In the genomic region with DNA sequence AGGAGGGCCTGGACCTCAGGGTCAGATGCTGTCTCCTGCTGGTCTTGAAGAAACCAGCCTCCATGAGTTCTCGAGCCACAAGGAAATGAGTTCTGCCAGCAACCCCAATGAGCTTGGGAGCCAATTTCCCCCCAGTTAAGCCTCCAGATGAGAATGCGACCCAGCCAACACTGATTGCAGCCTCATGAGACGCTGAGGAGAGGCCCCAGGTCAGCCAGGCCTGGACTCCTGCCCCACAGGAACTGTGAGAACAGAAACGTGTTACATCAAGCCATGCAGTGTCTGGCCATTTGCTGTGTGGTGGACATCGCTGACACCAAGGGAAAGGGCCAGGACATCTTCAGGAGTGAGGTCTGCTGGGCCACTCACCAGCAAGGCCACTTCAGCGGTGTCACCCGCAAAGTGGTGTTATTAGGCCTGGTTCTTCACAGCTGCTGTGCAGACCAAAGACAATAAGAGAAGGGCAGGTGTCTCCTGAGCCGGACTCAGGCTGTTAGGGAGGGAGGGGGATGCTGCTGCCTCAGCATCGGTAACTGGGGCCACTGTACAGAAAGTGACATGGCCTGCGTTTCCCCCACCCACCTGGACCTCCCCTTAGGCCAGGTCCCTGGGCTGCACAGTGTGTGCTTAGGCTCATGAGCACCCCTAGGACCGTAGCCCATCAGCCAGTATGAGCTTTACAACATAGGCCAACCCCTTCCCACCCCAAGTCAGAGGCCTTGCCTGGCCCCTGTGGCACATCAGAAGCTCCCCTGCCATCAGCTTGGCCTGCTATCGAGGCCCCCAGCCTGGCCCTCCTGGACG, we compare ENCODE assay signal across 23 cellular contexts.
A peak's percentile ranks its signal among the peaks of the same experiment; 100 is the strongest.
DNase-seq lines count a peak whose midpoint lies in the region; ATAC-seq and TF ChIP-seq lines count a peak whose summit lies in the region.
"Had no signal": no experiment of that assay in that cellular context is flagged by ENCODE, and none has a peak within 500 bp of the region (broad histone marks: within the 10 kb centered on the region; RNA-seq: fewer than 3 reads in every experiment).

No MANE protein-coding gene starts in this region.

- H3K4me3 Mint-ChIP-seq in natural killer cell treated with Interleukin-12 subunit alpha and Interleukin-12 subunit beta and Interleukin-15 and Interleukin-18, amount 100 ng/mL, for 72 hours, result no peak overlapping the region
- no peak overlapping the region for H3K4me3 Mint-ChIP-seq in natural killer cell
- H3K4me3 Mint-ChIP-seq: activated CD4-positive, alpha-beta T cell treated with anti-CD3 and anti-CD28 coated beads, Interleukin-2, amount 10 ng/mL, durations not matched to agents 7 days and 5 days; activated naive CD4-positive, alpha-beta T cell treated with anti-CD3 and anti-CD28 coated beads for 36 hours; activated T-helper 1 cell treated with anti-CD3 and anti-CD28 coated beads, Interleukin-12 subunit alpha, Interleukin-12 subunit beta, Interleukin-2, Interleukin-4 antibody, amounts not matched to agents 30 ng/mL and 10 ng/mL and 1 ng/mL, durations not matched to agents 14 hours and 24 hours and 36 hours; brain; WTC11 had no signal

- H3K9ac ChIP-seq in MM.1S (ENCODE audit: low read length), result no peak overlapping the region

- no peak overlapping the region for H3K4me2 ChIP-seq in MM.1S (ENCODE audit: low read depth, low read length)

- H3K4me3 ChIP-seq in MM.1S (ENCODE audit: low read length), result no peak overlapping the region
- H3K4me3 ChIP-seq: adrenal gland had no signal

- H3K9me2 ChIP-seq in MM.1S (replicated peaks; ENCODE audit: insufficient read depth, low read length), result no peaks in the 10 kb centered on the region

- no peaks in the 10 kb centered on the region for H3K4me1 ChIP-seq in MM.1S (ENCODE audit: low read length)
- H3K4me1 ChIP-seq: adrenal gland, Caco-2 had no signal

- no peaks in the 10 kb centered on the region for H3K79me2 ChIP-seq in MM.1S (ENCODE audit: low read length)

- no peaks in the 10 kb centered on the region for H3K4me1 Mint-ChIP-seq in natural killer cell treated with Interleukin-12 subunit alpha and Interleukin-12 subunit beta and Interleukin-15 and Interleukin-18, amount 100 ng/mL, for 72 hours (ENCODE audit: low read depth in 2 of 2)
- no peaks in the 10 kb centered on the region for H3K4me1 Mint-ChIP-seq in natural killer cell
- H3K4me1 Mint-ChIP-seq: activated CD4-positive, alpha-beta T cell treated with anti-CD3 and anti-CD28 coated beads, Interleukin-2, amount 10 ng/mL, durations not matched to agents 7 days and 5 days; WTC11 had no signal

- no peak overlapping the region for H3K27ac ChIP-seq in MM.1S (ENCODE audit: low read length)
- H3K27ac ChIP-seq: 22Rv1, adrenal gland, C4-2B had no signal

- intact Hi-C loops in natural killer cell (cut with micrococcal nuclease), result no loop called here

- no peaks in the 10 kb centered on the region for H3K36me3 ChIP-seq in MM.1S (replicated peaks; ENCODE audit: insufficient read depth, low read length)
- H3K36me3 ChIP-seq: adrenal gland had no signal

- no peaks in the 10 kb centered on the region for H3K9me3 Mint-ChIP-seq in natural killer cell treated with Interleukin-12 subunit alpha and Interleukin-12 subunit beta and Interleukin-15 and Interleukin-18, amount 100 ng/mL, for 72 hours
- no peaks in the 10 kb centered on the region for H3K9me3 Mint-ChIP-seq in natural killer cell
- H3K9me3 Mint-ChIP-seq: activated naive CD4-positive, alpha-beta T cell treated with anti-CD3 and anti-CD28 coated beads for 36 hours had no signal

- no peak overlapping the region for H3K27ac Mint-ChIP-seq in natural killer cell treated with Interleukin-12 subunit alpha and Interleukin-12 subunit beta and Interleukin-15 and Interleukin-18, amount 100 ng/mL, for 72 hours
- no peak overlapping the region for H3K27ac Mint-ChIP-seq in natural killer cell
- H3K27ac Mint-ChIP-seq: activated CD4-positive, alpha-beta T cell treated with anti-CD3 and anti-CD28 coated beads, Interleukin-2, amount 10 ng/mL, durations not matched to agents 7 days and 5 days; activated naive CD4-positive, alpha-beta T cell treated with anti-CD3 and anti-CD28 coated beads for 36 hours; activated T-helper 1 cell treated with anti-CD3 and anti-CD28 coated beads, Interleukin-12 subunit alpha, Interleukin-12 subunit beta, Interleukin-2, Interleukin-4 antibody, amounts not matched to agents 30 ng/mL and 10 ng/mL and 1 ng/mL, durations not matched to agents 14 hours and 24 hours and 36 hours; WTC11 had no signal

- DNase-seq in NCI-H1092 treated with DMSO at 0.1 percent for 48 hours (lab: John Stamatoyannopoulos, UW), result peak; percentile 33
- no peak for DNase-seq in NCI-H1092 (lab: John Stamatoyannopoulos, UW)
- DNase-seq in natural killer cell treated with Interleukin-12 subunit alpha and Interleukin-12 subunit beta and Interleukin-15 and Interleukin-18, amount 100 ng/mL, for 72 hours (ENCODE audit: low spot score), result peak; percentile 29
- DNase-seq in natural killer cell, result no peak
- DNase-seq in mesenteric fat pad (ENCODE audit: low spot score), result peak; percentile 62
- DNase-seq in left lobe of liver (ENCODE audit: low spot score), result no peak
- no peak for DNase-seq in MM.1S
- no peak for DNase-seq in T-helper 2 cell
- DNase-seq: activated CD4-positive, alpha-beta T cell treated with anti-CD3 and anti-CD28 coated beads, Interleukin-2, amount 10 ng/mL, durations not matched to agents 7 days and 5 days; activated naive CD4-positive, alpha-beta T cell treated with anti-CD3 and anti-CD28 coated beads for 36 hours; Caco-2; NCI-H1436 treated with DMSO at 0.1 percent for 48 hours; NCI-H2171; NCI-H82; OCI-M1; stimulated activated naive CD4-positive, alpha-beta T cell had no signal

- peaks cover 4 to 6% of the 10 kb centered on the region in 2 donors for H3K27me3 Mint-ChIP-seq in natural killer cell treated with Interleukin-12 subunit alpha and Interleukin-12 subunit beta and Interleukin-15 and Interleukin-18, amount 100 ng/mL, for 72 hours
- H3K27me3 Mint-ChIP-seq in natural killer cell (ENCODE audit: low read depth in 2 of 2), result peaks cover 0 to 2% of the 10 kb centered on the region in 2 donors
- H3K27me3 Mint-ChIP-seq: activated CD4-positive, alpha-beta T cell treated with anti-CD3 and anti-CD28 coated beads, Interleukin-2, amount 10 ng/mL, durations not matched to agents 7 days and 5 days had no signal

- H3F3A ChIP-seq in MM.1S (ENCODE audit: insufficient read depth, low read length), result no peaks in the 10 kb centered on the region

- ATAC-seq in natural killer cell treated with Interleukin-12 subunit alpha and Interleukin-12 subunit beta and Interleukin-15 and Interleukin-18, amount 100 ng/mL, for 72 hours, result peak in 1 of 2 donors; percentile 5
- ATAC-seq in natural killer cell, result no peak
- ATAC-seq in left lobe of liver, result no peak
- ATAC-seq: HCT116, WTC11 had no signal

- no peaks in the 10 kb centered on the region for H3K36me3 Mint-ChIP-seq in natural killer cell treated with Interleukin-12 subunit alpha and Interleukin-12 subunit beta and Interleukin-15 and Interleukin-18, amount 100 ng/mL, for 72 hours
- no peaks in the 10 kb centered on the region for H3K36me3 Mint-ChIP-seq in natural killer cell
- H3K36me3 Mint-ChIP-seq: brain had no signal

- H3K9me3 ChIP-seq in MM.1S (replicated peaks; ENCODE audit: insufficient read depth, low read length), result no peaks in the 10 kb centered on the region
- H3K9me3 ChIP-seq: adrenal gland, Caco-2 had no signal

- H4K20me1 ChIP-seq in MM.1S (ENCODE audit: insufficient read depth, low read length), result no peaks in the 10 kb centered on the region

- 0 out of 2 replicates have a peak, but pooled peaks cover 3% of the 10 kb centered on the region for H3K27me3 ChIP-seq in MM.1S (replicated peaks; ENCODE audit: insufficient read depth, low read length)
- H3K27me3 ChIP-seq: adrenal gland had no signal

- TF ChIP-seq CTCF in natural killer cell (IDR thresholded peaks at IDR 0.05), result no peak
- TF ChIP-seq CTCF in MM.1S (IDR thresholded peaks at IDR 0.05; ENCODE audit: low read length), result no peak

- H2AFZ ChIP-seq in MM.1S (ENCODE audit: low read length), result no peak overlapping the region

Comparison
In these comparisons a context has a peak if more than half of its experiments do, and no peak if none do; other contexts are left out.
1. DNase-seq: peak in NCI-H1092 treated with DMSO at 0.1 percent for 48 hours (single experiment), natural killer cell treated with Interleukin-12 subunit alpha and Interleukin-12 subunit beta and Interleukin-15 and Interleukin-18, amount 100 ng/mL, for 72 hours (single experiment) and mesenteric fat pad (single experiment); none in NCI-H1092 (single experiment), natural killer cell (single experiment), left lobe of liver (single experiment), MM.1S (single experiment) and T-helper 2 cell (0 of 5).